10 cellular contexts compared by ENCODE assay signal in the genomic region with DNA sequence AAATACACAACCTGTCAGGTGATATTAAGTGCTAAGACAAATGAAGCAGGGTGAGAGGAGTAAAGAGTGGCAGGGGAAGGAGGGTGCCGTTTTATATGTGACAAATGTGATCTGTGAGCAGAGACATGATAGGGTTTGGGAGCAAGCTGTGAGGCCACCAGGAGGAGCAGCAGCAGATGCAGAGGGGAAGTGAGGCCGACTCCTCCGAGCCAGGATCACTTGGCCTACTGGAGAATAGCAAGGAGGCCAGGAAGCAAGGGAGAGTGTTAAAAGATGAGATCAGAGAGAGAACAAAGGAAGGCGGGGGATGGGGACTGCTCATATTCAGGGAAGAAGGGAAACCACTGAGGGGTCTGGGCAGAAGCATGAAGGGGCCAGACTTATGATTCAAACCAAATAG.
A peak's percentile ranks its signal among the peaks of the same experiment; 100 is the strongest.
DNase-seq lines count a peak whose midpoint lies in the region; ATAC-seq, FAIRE-seq and TF ChIP-seq lines count a peak whose summit lies in the region.
"Had no signal": no experiment of that assay in that cellular context is flagged by ENCODE, and none has a peak within 500 bp of the region (broad histone marks: within the 10 kb centered on the region; RNA-seq: fewer than 3 reads in every experiment).

No MANE protein-coding gene starts in this region.

- no TSS peak for BruUV-seq in Caco-2 (replicated peaks; lab: Mats Ljungman, UMichigan)
- no TSS peak for BruUV-seq in K562 (replicated peaks; lab: Mats Ljungman, UMichigan)

- peaks cover 21% of the 10 kb centered on the region for H3K4me1 Mint-ChIP-seq in Caco-2 (ENCODE audit: low read depth, unreplicated experiment)
- H3K4me1 Mint-ChIP-seq: activated naive CD4-positive, alpha-beta T cell treated with anti-CD3 and anti-CD28 coated beads, Interleukin-2, amount 50 U/mL, for 24 hours had no signal

- FAIRE-seq in K562 (lab: Jason Lieb, UNC) (peak; percentile 85), GM12892 (lab: Jason Lieb, UNC) (no peak)

- H3K79me1 ChIP-seq in mesendoderm (ENCODE audit: low read length): no peaks in the 10 kb centered on the region

- peak overlapping the region; percentile 5 for H3K27ac Mint-ChIP-seq in Caco-2 (ENCODE audit: unreplicated experiment)
- H3K27ac Mint-ChIP-seq: activated naive CD4-positive, alpha-beta T cell treated with anti-CD3 and anti-CD28 coated beads, Interleukin-2, amount 50 U/mL, for 24 hours had no signal

- peak; percentile 51 to 74 for TF ChIP-seq RAD21 in K562 (CRISPR knock-in tag; conservative IDR thresholded peaks at IDR 0.05 in 1 of 2, IDR thresholded peaks at IDR 0.05 in 1 of 2)

- DNase-seq in Caco-2 (peak; percentile 54 to 61), M059J (ENCODE audit: low read depth) (peak; percentile 57), K562 (ENCODE audit: extremely low read depth in 1 of 4, low spot score in 3 of 4) (peak in 3 of 4 experiments; percentile 34 to 57 (median 36)), mesendoderm (peak; percentile 97), activated gamma-delta T cell treated with Interleukin-2 at 50 U/mL for 16 hours (no peak), GM12892 (ENCODE audit: insufficient read length) (no peak)
- DNase-seq in activated CD4-positive, alpha-beta T cell treated with anti-CD3 and anti-CD28 coated beads for 48 hours: no peak
- DNase-seq: left ventricle myocardium superior had no signal

- H3K27me3 ChIP-seq in Caco-2 (replicated peaks; ENCODE audit: control insufficient read depth, insufficient read depth, low read length) (no peaks in the 10 kb centered on the region), K562 (ENCODE audit: control insufficient read depth in 2 of 2, insufficient read depth in 2 of 2, low read length in 2 of 2) (no peaks in the 10 kb centered on the region), mesendoderm (ENCODE audit: insufficient read depth, low read length, poor library complexity) (no peaks in the 10 kb centered on the region), gastroesophageal sphincter (no peaks in the 10 kb centered on the region)

- H3K9me1 ChIP-seq in K562 (ENCODE audit: control insufficient read depth, insufficient read depth, low read length): no peaks in the 10 kb centered on the region

- ATAC-seq in K562 (peak; percentile 91), gastroesophageal sphincter (no peak)
- ATAC-seq: left ventricle myocardium superior had no signal

- in situ Hi-C loops in K562 (cut with MboI): no loop called here

- peak overlapping the region; percentile 92 for H2BK120ac ChIP-seq in mesendoderm (ENCODE audit: low read depth, low read length)

- no peak overlapping the region for H2AK5ac ChIP-seq in mesendoderm (ENCODE audit: low read length)

- H2BK5ac ChIP-seq in mesendoderm (ENCODE audit: low read length): no peak overlapping the region

- H3K4me3 Mint-ChIP-seq in Caco-2 (ENCODE audit: unreplicated experiment): no peak overlapping the region
- H3K4me3 Mint-ChIP-seq: activated naive CD4-positive, alpha-beta T cell treated with anti-CD3 and anti-CD28 coated beads, Interleukin-2, amount 50 U/mL, for 24 hours had no signal

- H3K18ac ChIP-seq in mesendoderm (ENCODE audit: low read length): peak overlapping the region; percentile 72

- TF ChIP-seq POLR2A in K562 (conservative IDR thresholded peaks at IDR 0.05) (no peak), gastroesophageal sphincter (IDR thresholded peaks at IDR 0.05) (no peak), GM12892 (IDR thresholded peaks at IDR 0.05; ENCODE audit: low read depth, low read length) (no peak)

- H3K27ac ChIP-seq in K562 (ENCODE audit: extremely low read depth, low read depth, low read length) (no peak overlapping the region), mesendoderm (ENCODE audit: low read depth, low read length) (no peak overlapping the region), gastroesophageal sphincter (no peak overlapping the region)

- no peaks in the 10 kb centered on the region for H3K36me3 Mint-ChIP-seq in Caco-2 (ENCODE audit: insufficient read depth, unreplicated experiment)

- H3K4ac ChIP-seq in mesendoderm (ENCODE audit: low read depth, low read length): no peak overlapping the region

- no peaks in the 10 kb centered on the region for H4K20me1 ChIP-seq in K562 (replicated peaks; ENCODE audit: control insufficient read depth, insufficient read depth, low read length)

- peak overlapping the region; percentile 48 for H2AFZ ChIP-seq in K562 (ENCODE audit: low read depth, low read length)

- POLR2A ChIA-PET in Caco-2 (lab: Charles Lee) (no interaction called here), K562 (lab: Yijun Ruan, JAX) (interaction anchor here (1.1 to 1.2 kb wide), 2 partner anchors 13 to 16 kb away, joined by 4 to 5 read pairs; no protein-coding TSS in a partner anchor)

- TF ChIP-seq EP300 in K562 (IDR thresholded peaks at IDR 0.05; ENCODE audit: low read length) (no peak), gastroesophageal sphincter (IDR thresholded peaks at IDR 0.05) (no peak)

- H3K23ac ChIP-seq in mesendoderm (ENCODE audit: low read length): no peak overlapping the region

- peaks cover 16% of the 10 kb centered on the region for H3K4me1 ChIP-seq in Caco-2
- peaks cover 3 to 11% of the 10 kb centered on the region in 2 experiments; a peak in 3 of 5 replicates for H3K4me1 ChIP-seq in K562 (replicated peaks in 1 of 2; ENCODE audit: control insufficient read depth in 2 of 2, insufficient read depth in 2 of 2, low read length in 2 of 2)
- peaks cover 14% of the 10 kb centered on the region for H3K4me1 ChIP-seq in mesendoderm (ENCODE audit: control insufficient read depth, low read depth, low read length)
- no peaks in the 10 kb centered on the region for H3K4me1 ChIP-seq in gastroesophageal sphincter

- no peak overlapping the region for H3K4me3 ChIP-seq in Caco-2 (ENCODE audit: low read depth, low read length)
- no peak overlapping the region for H3K4me3 ChIP-seq in K562
- no peak overlapping the region for H3K4me3 ChIP-seq in mesendoderm (ENCODE audit: low read length)
- no peak overlapping the region for H3K4me3 ChIP-seq in gastroesophageal sphincter

- CTCF ChIA-PET in Caco-2 (lab: Charles Lee): interaction anchor here (0.8 kb wide), 1 partner anchor 21 kb away, joined by 3 read pairs; no protein-coding TSS in a partner anchor
- CTCF ChIA-PET in K562 (lab: Yijun Ruan, JAX; ENCODE audit: low intra/inter-chr PET ratio): interaction anchor here (0.5 to 1.0 kb wide), 3 partner anchors 45 to 151 kb away, joined by 3 to 6 read pairs (median 5); a partner anchor contains a TSS

- no peak overlapping the region for H3K9ac ChIP-seq in K562 (ENCODE audit: insufficient read depth in 1 of 2, low read depth in 2 of 2, low read length in 2 of 2)
- H3K9ac ChIP-seq in mesendoderm (ENCODE audit: low read length): no peak overlapping the region

- H3K79me2 ChIP-seq in K562 (ENCODE audit: control insufficient read depth, insufficient read depth, low read length): no peaks in the 10 kb centered on the region
- no peaks in the 10 kb centered on the region for H3K79me2 ChIP-seq in mesendoderm (ENCODE audit: control insufficient read depth, insufficient read depth, low read length)

- WGBS in K562 (ENCODE audit: insufficient coverage, low coverage, missing lambda C conversion rate): 28% methylated on average over 4 of the region's 4 CpGs
- no CpG with 5 or more reads among the region's 4 CpGs for WGBS in mesendoderm (ENCODE audit: extremely low coverage, insufficient coverage, low lambda C conversion rate)
- WGBS in gastroesophageal sphincter (ENCODE audit: low coverage in 1 of 2), 2 donors: 30 to 43% methylated on average over 3 to 4 of the region's 4 CpGs

- H3K9me3 ChIP-seq in Caco-2 (no peaks in the 10 kb centered on the region; the same call in 1 of the 2 replicates), K562 (replicated peaks; ENCODE audit: control insufficient read depth, insufficient read depth, low read depth, low read length) (no peaks in the 10 kb centered on the region), gastroesophageal sphincter (no peaks in the 10 kb centered on the region)

- no peaks in the 10 kb centered on the region for H3K27me3 Mint-ChIP-seq in Caco-2 (ENCODE audit: insufficient read depth, unreplicated experiment)
- H3K27me3 Mint-ChIP-seq: activated naive CD4-positive, alpha-beta T cell treated with anti-CD3 and anti-CD28 coated beads, Interleukin-2, amount 50 U/mL, for 24 hours had no signal

- no peaks in the 10 kb centered on the region for H3K9me3 Mint-ChIP-seq in Caco-2 (ENCODE audit: unreplicated experiment)
- H3K9me3 Mint-ChIP-seq: activated naive CD4-positive, alpha-beta T cell treated with anti-CD3 and anti-CD28 coated beads, Interleukin-2, amount 50 U/mL, for 24 hours had no signal

- intact Hi-C loops in Caco-2 (cut with micrococcal nuclease; ENCODE audit: unreplicated experiment) (loop anchor here (5.0 kb wide), 1 partner anchor 65 kb away; no protein-coding TSS in a partner anchor), K562 (cut with micrococcal nuclease) (no loop called here)

- H3K36me3 ChIP-seq in Caco-2 (ENCODE audit: control insufficient read depth, insufficient read depth, low read length): no peaks in the 10 kb centered on the region
- H3K36me3 ChIP-seq in K562 (ENCODE audit: control insufficient read depth, insufficient read depth, low read length): peaks cover 4% of the 10 kb centered on the region; the same call in 1 of the 3 replicates
- H3K36me3 ChIP-seq in mesendoderm (ENCODE audit: control insufficient read depth, insufficient read depth, low read length): no peaks in the 10 kb centered on the region
- peaks cover 0 to 48% of the 10 kb centered on the region in 2 donors for H3K36me3 ChIP-seq in gastroesophageal sphincter

- peak overlapping the region; percentile 80 for H2BK15ac ChIP-seq in mesendoderm (replicated peaks; ENCODE audit: low read depth)

- TF ChIP-seq CTCF in Caco-2 (IDR thresholded peaks at IDR 0.05; ENCODE audit: insufficient read depth in 1 of 2, low read depth in 1 of 2, low read length in 1 of 2, severe bottlenecking in 1 of 2, unreplicated experiment in 1 of 2): peak; percentile 39 to 66
- peak; percentile 52 to 65 (median 59) for TF ChIP-seq CTCF in K562 (IDR thresholded peaks at IDR 0.05 in 2 of 3, conservative IDR thresholded peaks at IDR 0.05 in 1 of 3; ENCODE audit: insufficient read depth in 2 of 3, low read depth in 1 of 3, low read length in 3 of 3)
- TF ChIP-seq CTCF in gastroesophageal sphincter (IDR thresholded peaks at IDR 0.05): no peak

- peak overlapping the region; percentile 28 for H3K56ac ChIP-seq in mesendoderm (ENCODE audit: low read length)

- no peak overlapping the region for H3K4me2 ChIP-seq in K562 (ENCODE audit: insufficient read depth, low read length)
- no peak overlapping the region for H3K4me2 ChIP-seq in mesendoderm (ENCODE audit: low read length)

- no peak overlapping the region for H4K5ac ChIP-seq in mesendoderm (ENCODE audit: low read length)

- H4K8ac ChIP-seq in mesendoderm (ENCODE audit: low read depth, low read length): no peak overlapping the region

TF ChIP-seq in K562, 482 proteins besides CTCF, POLR2A, EP300 and RAD21 (continues in another document):
- no peak for TF ChIP-seq ZNF24 (IDR thresholded peaks at IDR 0.05)

Comparison
In these comparisons a context has a peak if more than half of its experiments do, and no peak if none do; other contexts are left out.
1. DNase-seq: peak in Caco-2 (2 of 2), M059J (single experiment), K562 (3 of 4) and mesendoderm (single experiment); none in activated gamma-delta T cell treated with Interleukin-2 at 50 U/mL for 16 hours (single experiment), activated CD4-positive, alpha-beta T cell treated with anti-CD3 and anti-CD28 coated beads for 48 hours (single experiment) and GM12892 (single experiment).
2. CTCF ChIP-seq: peak in Caco-2 (2 of 2) and K562 (3 of 3); none in gastroesophageal sphincter (0 of 4).